In the genomic region with DNA sequence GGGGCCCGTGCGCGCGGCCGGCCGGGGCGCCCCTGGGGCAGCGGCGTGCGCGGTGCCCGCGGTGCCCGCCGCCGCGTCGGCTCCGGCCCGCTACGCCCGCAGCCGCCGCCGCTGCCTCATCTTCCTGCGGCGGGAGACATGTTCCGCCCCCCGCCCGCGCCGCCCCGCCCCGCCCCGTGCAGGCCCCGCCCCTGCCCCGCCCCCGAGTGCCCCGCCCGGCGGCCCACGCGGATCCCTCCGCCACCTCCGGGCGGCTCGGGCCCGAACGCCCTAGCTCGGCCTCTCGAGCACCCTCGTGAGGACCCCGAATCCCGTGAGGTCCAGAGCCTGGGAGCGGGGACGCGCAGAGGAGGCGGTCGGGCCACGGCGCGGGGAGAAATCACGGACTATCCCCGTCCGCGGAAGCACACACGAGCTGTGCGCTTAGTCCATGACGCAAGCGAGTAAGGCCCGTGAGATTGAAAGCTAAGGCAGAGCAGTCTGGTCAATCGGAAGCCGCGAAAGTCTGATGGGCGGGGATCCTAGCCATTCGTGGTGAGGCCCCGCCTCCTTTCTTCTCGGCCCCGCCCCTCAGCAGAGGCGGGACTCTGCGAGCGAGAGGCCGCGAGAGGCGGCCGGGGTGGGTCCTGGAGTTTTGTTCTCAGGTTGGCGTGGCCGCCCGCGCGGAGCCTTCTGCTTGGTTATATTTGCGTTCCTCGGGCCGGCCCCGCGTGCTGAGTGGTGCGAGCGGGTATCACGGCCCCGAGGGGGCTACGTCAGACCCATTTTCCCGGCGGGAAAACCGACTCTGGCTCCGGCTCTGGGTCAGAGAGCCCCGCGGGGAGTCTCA, we compare ENCODE assay signal across 1 cellular context.
TF ChIP-seq lines count a peak whose summit lies in the region.

Gene TCF3, minus strand, starts transcription at position 145 of the 829 bp plus-strand sequence. CDS start 2,367 bp downstream, outside the sequence.

TF ChIP-seq in K562, 482 proteins besides CTCF, POLR2A, EP300 and RAD21 (continued from another document and continues in another):
- TF ChIP-seq ZNF280A (IDR thresholded peaks at IDR 0.05; ENCODE audit: low read depth, partially characterized antibody) (no peak), SRSF1 (IDR thresholded peaks at IDR 0.05; ENCODE audit: low read depth, low read length) (peak; percentile 90; the same call in 1 of the 2 replicates), ADNP (tag; IDR thresholded peaks at IDR 0.05) (peak; percentile 97; the same call in 1 of the 2 replicates), NFYB (IDR thresholded peaks at IDR 0.05; ENCODE audit: extremely low read depth, insufficient read length) (peak; percentile 87), HOMEZ (CRISPR knock-in tag; IDR thresholded peaks at IDR 0.05) (no peak), E2F5 (CRISPR knock-in tag; IDR thresholded peaks at IDR 0.05) (no peak), ZNF436 (CRISPR knock-in tag; IDR thresholded peaks at IDR 0.05) (no peak), MCM3 (IDR thresholded peaks at IDR 0.05) (no peak), NR2C2 (CRISPR knock-in tag; IDR thresholded peaks at IDR 0.05) (no peak), NR2C2 (tag; IDR thresholded peaks at IDR 0.05) (peak; percentile 32; the same call in 1 of the 2 replicates), XRCC4 (IDR thresholded peaks at IDR 0.05; ENCODE audit: extremely low read depth, insufficient read depth, insufficient read length) (no peak), ZNF830 (CRISPR knock-in tag; IDR thresholded peaks at IDR 0.05) (no peak), KDM2B (CRISPR knock-in tag; IDR thresholded peaks at IDR 0.05) (0 out of 2 replicates have a peak, but pooled peaks have one; percentile 35), SMAD2 (IDR thresholded peaks at IDR 0.05; ENCODE audit: low read depth, low read length) (no peak), ATF4 (CRISPR knock-in tag; IDR thresholded peaks at IDR 0.05) (peak; percentile 83), RAD51 (IDR thresholded peaks at IDR 0.05; ENCODE audit: borderline replicate concordance, low read depth) (peak; percentile 68), HBP1 (CRISPR knock-in tag; IDR thresholded peaks at IDR 0.05) (no peak), TFAM (CRISPR knock-in tag; conservative IDR thresholded peaks at IDR 0.05) (no peak), SAFB (IDR thresholded peaks at IDR 0.05; ENCODE audit: borderline replicate concordance, low read depth, low read length) (peak; percentile 83), BCOR (IDR thresholded peaks at IDR 0.05) (peak; percentile 98), MED1 (CRISPR knock-in tag; IDR thresholded peaks at IDR 0.05; ENCODE audit: borderline replicate concordance) (no peak), MAFF (IDR thresholded peaks at IDR 0.05; ENCODE audit: low read length) (no peak), NR2C1 (IDR thresholded peaks at IDR 0.05) (no peak), NR2C1 (tag; IDR thresholded peaks at IDR 0.05) (no peak), EP400 (IDR thresholded peaks at IDR 0.05) (peak; percentile 95), RBM39 (optimal IDR thresholded peaks at IDR 0.05; ENCODE audit: low read depth, low read length) (no peak), RB1 (IDR thresholded peaks at IDR 0.05; ENCODE audit: low read depth) (peak; percentile 96), ZFP1 (CRISPR knock-in tag; IDR thresholded peaks at IDR 0.05) (no peak), CEBPZ (IDR thresholded peaks at IDR 0.05; ENCODE audit: borderline replicate concordance, low read depth, low read length) (peak; percentile 93), RBM34 (IDR thresholded peaks at IDR 0.05; ENCODE audit: borderline replicate concordance, insufficient read depth, low read length) (no peak), ZFP36 (IDR thresholded peaks at IDR 0.05; ENCODE audit: low read depth, low read length, partially characterized antibody) (no peak), RFX7 (CRISPR knock-in tag; IDR thresholded peaks at IDR 0.05) (no peak), PTBP1 (IDR thresholded peaks at IDR 0.05; ENCODE audit: low read depth, low read length) (0 out of 2 replicates have a peak, but pooled peaks have one; percentile 12), SMARCA4 (IDR thresholded peaks at IDR 0.05) (no peak), RBM25 (IDR thresholded peaks at IDR 0.05; ENCODE audit: low read depth, low read length, severe bottlenecking) (peak; percentile 89), ZNF175 (CRISPR knock-in tag; IDR thresholded peaks at IDR 0.05; ENCODE audit: low read depth) (0 out of 2 replicates have a peak, but pooled peaks have one; percentile 48)
- TF ChIP-seq, protein P1, sequence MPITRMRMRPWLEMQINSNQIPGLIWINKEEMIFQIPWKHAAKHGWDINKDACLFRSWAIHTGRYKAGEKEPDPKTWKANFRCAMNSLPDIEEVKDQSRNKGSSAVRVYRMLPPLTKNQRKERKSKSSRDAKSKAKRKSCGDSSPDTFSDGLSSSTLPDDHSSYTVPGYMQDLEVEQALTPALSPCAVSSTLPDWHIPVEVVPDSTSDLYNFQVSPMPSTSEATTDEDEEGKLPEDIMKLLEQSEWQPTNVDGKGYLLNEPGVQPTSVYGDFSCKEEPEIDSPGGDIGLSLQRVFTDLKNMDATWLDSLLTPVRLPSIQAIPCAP (CRISPR knock-in tag; IDR thresholded peaks at IDR 0.05; ENCODE audit: borderline replicate concordance): no peak
- TF ChIP-seq, protein P2, sequence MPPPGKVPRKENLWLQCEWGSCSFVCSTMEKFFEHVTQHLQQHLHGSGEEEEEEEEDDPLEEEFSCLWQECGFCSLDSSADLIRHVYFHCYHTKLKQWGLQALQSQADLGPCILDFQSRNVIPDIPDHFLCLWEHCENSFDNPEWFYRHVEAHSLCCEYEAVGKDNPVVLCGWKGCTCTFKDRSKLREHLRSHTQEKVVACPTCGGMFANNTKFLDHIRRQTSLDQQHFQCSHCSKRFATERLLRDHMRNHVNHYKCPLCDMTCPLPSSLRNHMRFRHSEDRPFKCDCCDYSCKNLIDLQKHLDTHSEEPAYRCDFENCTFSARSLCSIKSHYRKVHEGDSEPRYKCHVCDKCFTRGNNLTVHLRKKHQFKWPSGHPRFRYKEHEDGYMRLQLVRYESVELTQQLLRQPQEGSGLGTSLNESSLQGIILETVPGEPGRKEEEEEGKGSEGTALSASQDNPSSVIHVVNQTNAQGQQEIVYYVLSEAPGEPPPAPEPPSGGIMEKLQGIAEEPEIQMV (tag; conservative IDR thresholded peaks at IDR 0.05; ENCODE audit: low read depth): no peak
- TF ChIP-seq, protein P3, sequence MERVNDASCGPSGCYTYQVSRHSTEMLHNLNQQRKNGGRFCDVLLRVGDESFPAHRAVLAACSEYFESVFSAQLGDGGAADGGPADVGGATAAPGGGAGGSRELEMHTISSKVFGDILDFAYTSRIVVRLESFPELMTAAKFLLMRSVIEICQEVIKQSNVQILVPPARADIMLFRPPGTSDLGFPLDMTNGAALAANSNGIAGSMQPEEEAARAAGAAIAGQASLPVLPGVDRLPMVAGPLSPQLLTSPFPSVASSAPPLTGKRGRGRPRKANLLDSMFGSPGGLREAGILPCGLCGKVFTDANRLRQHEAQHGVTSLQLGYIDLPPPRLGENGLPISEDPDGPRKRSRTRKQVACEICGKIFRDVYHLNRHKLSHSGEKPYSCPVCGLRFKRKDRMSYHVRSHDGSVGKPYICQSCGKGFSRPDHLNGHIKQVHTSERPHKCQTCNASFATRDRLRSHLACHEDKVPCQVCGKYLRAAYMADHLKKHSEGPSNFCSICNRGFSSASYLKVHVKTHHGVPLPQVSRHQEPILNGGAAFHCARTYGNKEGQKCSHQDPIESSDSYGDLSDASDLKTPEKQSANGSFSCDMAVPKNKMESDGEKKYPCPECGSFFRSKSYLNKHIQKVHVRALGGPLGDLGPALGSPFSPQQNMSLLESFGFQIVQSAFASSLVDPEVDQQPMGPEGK (CRISPR knock-in tag; IDR thresholded peaks at IDR 0.05; ENCODE audit: borderline replicate concordance): no peak
- TF ChIP-seq, protein P4, sequence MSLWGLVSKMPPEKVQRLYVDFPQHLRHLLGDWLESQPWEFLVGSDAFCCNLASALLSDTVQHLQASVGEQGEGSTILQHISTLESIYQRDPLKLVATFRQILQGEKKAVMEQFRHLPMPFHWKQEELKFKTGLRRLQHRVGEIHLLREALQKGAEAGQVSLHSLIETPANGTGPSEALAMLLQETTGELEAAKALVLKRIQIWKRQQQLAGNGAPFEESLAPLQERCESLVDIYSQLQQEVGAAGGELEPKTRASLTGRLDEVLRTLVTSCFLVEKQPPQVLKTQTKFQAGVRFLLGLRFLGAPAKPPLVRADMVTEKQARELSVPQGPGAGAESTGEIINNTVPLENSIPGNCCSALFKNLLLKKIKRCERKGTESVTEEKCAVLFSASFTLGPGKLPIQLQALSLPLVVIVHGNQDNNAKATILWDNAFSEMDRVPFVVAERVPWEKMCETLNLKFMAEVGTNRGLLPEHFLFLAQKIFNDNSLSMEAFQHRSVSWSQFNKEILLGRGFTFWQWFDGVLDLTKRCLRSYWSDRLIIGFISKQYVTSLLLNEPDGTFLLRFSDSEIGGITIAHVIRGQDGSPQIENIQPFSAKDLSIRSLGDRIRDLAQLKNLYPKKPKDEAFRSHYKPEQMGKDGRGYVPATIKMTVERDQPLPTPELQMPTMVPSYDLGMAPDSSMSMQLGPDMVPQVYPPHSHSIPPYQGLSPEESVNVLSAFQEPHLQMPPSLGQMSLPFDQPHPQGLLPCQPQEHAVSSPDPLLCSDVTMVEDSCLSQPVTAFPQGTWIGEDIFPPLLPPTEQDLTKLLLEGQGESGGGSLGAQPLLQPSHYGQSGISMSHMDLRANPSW (CRISPR knock-in tag; IDR thresholded peaks at IDR 0.05): no peak
